In the genomic region with DNA sequence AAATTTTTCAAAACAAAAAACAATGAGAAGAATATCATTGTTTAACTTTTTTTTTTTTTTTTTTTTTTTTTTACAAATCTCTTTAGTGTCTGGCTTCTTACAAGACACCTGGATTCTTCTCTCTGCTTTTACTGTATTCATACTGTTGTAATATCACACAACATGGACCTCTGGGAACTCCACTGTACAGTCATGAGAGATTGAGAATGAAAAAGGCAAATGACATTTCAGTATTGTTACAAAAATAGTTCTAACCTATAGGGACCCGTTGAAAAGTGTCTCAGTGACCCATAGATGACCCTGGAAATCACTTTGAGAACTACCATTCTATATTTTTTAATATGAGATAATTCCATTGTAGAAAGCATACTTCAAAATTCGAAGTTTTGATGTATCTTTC, we compare ENCODE assay signal across 20 cellular contexts.
"Had no signal": no experiment of that assay in that cellular context is flagged by ENCODE, and none has a peak within 500 bp of the region (broad histone marks: within the 10 kb centered on the region; RNA-seq: fewer than 3 reads in every experiment).

No MANE protein-coding gene starts in this region.

- H3K36me3 Mint-ChIP-seq: immature natural killer cell; naive thymus-derived CD4-positive, alpha-beta T cell; stimulated activated effector memory CD8-positive, alpha-beta T cell treated with anti-CD3 and anti-CD28 coated beads, Interleukin-12 subunit alpha, Interleukin-12 subunit beta, amount 100 ng/mL, for 72 hours had no signal

- H3K9ac ChIP-seq: parathyroid adenoma had no signal

- H2AFZ ChIP-seq: parathyroid adenoma had no signal

- H3K79me2 ChIP-seq: parathyroid adenoma had no signal

- H3K4me3 Mint-ChIP-seq: immature natural killer cell; naive thymus-derived CD4-positive, alpha-beta T cell; nephron progenitor cell; stimulated activated effector memory CD8-positive, alpha-beta T cell treated with anti-CD3 and anti-CD28 coated beads, Interleukin-12 subunit alpha, Interleukin-12 subunit beta, amount 100 ng/mL, for 72 hours; type B pancreatic cell had no signal

- H3K36me3 ChIP-seq: esophagus muscularis mucosa, gastroesophageal sphincter, prostate gland, right lobe of liver, suprapubic skin, thyroid gland had no signal

- H3K4me1 ChIP-seq: parathyroid adenoma, prostate gland, right lobe of liver, suprapubic skin, thyroid gland had no signal

- H3K27ac Mint-ChIP-seq: immature natural killer cell; naive thymus-derived CD4-positive, alpha-beta T cell; stimulated activated effector memory CD8-positive, alpha-beta T cell treated with anti-CD3 and anti-CD28 coated beads, Interleukin-12 subunit alpha, Interleukin-12 subunit beta, amount 100 ng/mL, for 72 hours; type B pancreatic cell had no signal

- ATAC-seq: gastroesophageal sphincter; left colon; naive thymus-derived CD4-positive, alpha-beta T cell; right lobe of liver; stimulated activated effector memory CD8-positive, alpha-beta T cell treated with anti-CD3 and anti-CD28 coated beads, Interleukin-12 subunit alpha, Interleukin-12 subunit beta, amount 100 ng/mL, for 72 hours; stimulated activated naive CD8-positive, alpha-beta T cell treated with anti-CD3 and anti-CD28 coated beads, Interleukin-15, Interleukin-2, amounts not matched to agents 100 U/mL and 50 U/mL, for 24 hours had no signal

- H3K9me3 ChIP-seq: esophagus muscularis mucosa, gastroesophageal sphincter, prostate gland, right lobe of liver, suprapubic skin, thyroid gland had no signal

- H3K27me3 Mint-ChIP-seq: type B pancreatic cell had no signal

- H3K27me3 ChIP-seq: esophagus muscularis mucosa, gastroesophageal sphincter, right lobe of liver, suprapubic skin, thyroid gland had no signal

- DNase-seq: effector memory CD4-positive, alpha-beta T cell; foreskin fibroblast; immature natural killer cell; left colon; mammary epithelial cell; naive thymus-derived CD4-positive, alpha-beta T cell; nephron progenitor cell; right lobe of liver; stimulated activated CD4-positive, alpha-beta T cell treated with anti-CD3 and anti-CD28 coated beads, Interleukin-4, amount 100 ng/mL, for 1 hour; stimulated activated CD8-positive, alpha-beta memory T cell treated with anti-CD3 and anti-CD28 coated beads, Interleukin-4, amount 100 ng/mL, for 48 hours; stimulated activated naive CD8-positive, alpha-beta T cell treated with anti-CD3 and anti-CD28 coated beads, Interleukin-15, Interleukin-2, amounts not matched to agents 100 U/mL and 50 U/mL, for 24 hours; thyroid gland had no signal

- H3K4me1 Mint-ChIP-seq: immature natural killer cell; naive thymus-derived CD4-positive, alpha-beta T cell; stimulated activated effector memory CD8-positive, alpha-beta T cell treated with anti-CD3 and anti-CD28 coated beads, Interleukin-12 subunit alpha, Interleukin-12 subunit beta, amount 100 ng/mL, for 72 hours had no signal

- H3K27ac ChIP-seq: epithelial cell of prostate, esophagus muscularis mucosa, gastroesophageal sphincter, parathyroid adenoma, prostate gland, right lobe of liver, suprapubic skin, thyroid gland had no signal

- H3K9me3 Mint-ChIP-seq: nephron progenitor cell; stimulated activated effector memory CD8-positive, alpha-beta T cell treated with anti-CD3 and anti-CD28 coated beads, Interleukin-12 subunit alpha, Interleukin-12 subunit beta, amount 100 ng/mL, for 72 hours; type B pancreatic cell had no signal

- H3K4me3 ChIP-seq: esophagus muscularis mucosa, gastroesophageal sphincter, prostate gland, right lobe of liver, suprapubic skin, thyroid gland had no signal
